In the genomic region with DNA sequence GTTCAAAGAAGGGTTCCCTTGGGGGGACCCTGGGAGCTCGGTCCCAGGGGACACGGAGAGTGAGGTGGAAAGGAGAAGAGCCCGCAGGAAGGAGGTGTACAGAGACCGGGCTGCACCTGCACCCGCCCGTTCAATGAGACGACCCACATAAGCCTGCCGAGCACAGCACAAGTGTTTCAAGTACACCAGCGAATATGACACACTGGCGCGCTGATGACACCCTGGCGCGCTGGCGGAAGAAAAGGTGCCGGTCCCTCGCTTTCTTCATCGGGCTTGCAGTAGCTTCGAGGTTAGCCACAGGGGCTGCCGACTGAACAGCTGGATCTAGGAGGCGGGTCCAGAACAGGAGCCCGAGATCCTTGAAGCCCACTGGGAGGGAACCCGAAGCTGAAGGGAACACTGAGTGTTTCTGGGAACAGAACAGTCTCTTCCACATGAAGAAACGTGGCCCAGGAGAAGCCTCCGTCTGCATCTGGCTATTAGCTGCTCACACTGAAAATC, we compare ENCODE assay signal across 1 cellular context.
TF ChIP-seq lines count a peak whose summit lies in the region.

No MANE protein-coding gene starts in this region.

TF ChIP-seq in WTC11, 78 proteins besides CTCF, POLR2A, EP300 and RAD21 (continued from another document):
- TF ChIP-seq, protein P1, sequence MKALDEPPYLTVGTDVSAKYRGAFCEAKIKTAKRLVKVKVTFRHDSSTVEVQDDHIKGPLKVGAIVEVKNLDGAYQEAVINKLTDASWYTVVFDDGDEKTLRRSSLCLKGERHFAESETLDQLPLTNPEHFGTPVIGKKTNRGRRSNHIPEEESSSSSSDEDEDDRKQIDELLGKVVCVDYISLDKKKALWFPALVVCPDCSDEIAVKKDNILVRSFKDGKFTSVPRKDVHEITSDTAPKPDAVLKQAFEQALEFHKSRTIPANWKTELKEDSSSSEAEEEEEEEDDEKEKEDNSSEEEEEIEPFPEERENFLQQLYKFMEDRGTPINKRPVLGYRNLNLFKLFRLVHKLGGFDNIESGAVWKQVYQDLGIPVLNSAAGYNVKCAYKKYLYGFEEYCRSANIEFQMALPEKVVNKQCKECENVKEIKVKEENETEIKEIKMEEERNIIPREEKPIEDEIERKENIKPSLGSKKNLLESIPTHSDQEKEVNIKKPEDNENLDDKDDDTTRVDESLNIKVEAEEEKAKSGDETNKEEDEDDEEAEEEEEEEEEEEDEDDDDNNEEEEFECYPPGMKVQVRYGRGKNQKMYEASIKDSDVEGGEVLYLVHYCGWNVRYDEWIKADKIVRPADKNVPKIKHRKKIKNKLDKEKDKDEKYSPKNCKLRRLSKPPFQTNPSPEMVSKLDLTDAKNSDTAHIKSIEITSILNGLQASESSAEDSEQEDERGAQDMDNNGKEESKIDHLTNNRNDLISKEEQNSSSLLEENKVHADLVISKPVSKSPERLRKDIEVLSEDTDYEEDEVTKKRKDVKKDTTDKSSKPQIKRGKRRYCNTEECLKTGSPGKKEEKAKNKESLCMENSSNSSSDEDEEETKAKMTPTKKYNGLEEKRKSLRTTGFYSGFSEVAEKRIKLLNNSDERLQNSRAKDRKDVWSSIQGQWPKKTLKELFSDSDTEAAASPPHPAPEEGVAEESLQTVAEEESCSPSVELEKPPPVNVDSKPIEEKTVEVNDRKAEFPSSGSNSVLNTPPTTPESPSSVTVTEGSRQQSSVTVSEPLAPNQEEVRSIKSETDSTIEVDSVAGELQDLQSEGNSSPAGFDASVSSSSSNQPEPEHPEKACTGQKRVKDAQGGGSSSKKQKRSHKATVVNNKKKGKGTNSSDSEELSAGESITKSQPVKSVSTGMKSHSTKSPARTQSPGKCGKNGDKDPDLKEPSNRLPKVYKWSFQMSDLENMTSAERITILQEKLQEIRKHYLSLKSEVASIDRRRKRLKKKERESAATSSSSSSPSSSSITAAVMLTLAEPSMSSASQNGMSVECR (CRISPR knock-in tag; IDR thresholded peaks at IDR 0.05; ENCODE audit: borderline replicate concordance) = no peak
- no peak for TF ChIP-seq NFATC4 (CRISPR knock-in tag; IDR thresholded peaks at IDR 0.05)
- TF ChIP-seq, protein P2, sequence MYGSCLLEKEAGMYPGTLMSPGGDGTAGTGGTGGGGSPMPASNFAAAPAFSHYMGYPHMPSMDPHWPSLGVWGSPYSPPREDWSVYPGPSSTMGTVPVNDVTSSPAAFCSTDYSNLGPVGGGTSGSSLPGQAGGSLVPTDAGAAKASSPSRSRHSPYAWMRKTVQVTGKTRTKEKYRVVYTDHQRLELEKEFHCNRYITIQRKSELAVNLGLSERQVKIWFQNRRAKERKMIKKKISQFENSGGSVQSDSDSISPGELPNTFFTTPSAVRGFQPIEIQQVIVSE (CRISPR knock-in tag; IDR thresholded peaks at IDR 0.05; ENCODE audit: borderline replicate concordance) = no peak
- no peak for TF ChIP-seq SMAD4 (CRISPR knock-in tag; IDR thresholded peaks at IDR 0.05)
- TF ChIP-seq, protein P3, sequence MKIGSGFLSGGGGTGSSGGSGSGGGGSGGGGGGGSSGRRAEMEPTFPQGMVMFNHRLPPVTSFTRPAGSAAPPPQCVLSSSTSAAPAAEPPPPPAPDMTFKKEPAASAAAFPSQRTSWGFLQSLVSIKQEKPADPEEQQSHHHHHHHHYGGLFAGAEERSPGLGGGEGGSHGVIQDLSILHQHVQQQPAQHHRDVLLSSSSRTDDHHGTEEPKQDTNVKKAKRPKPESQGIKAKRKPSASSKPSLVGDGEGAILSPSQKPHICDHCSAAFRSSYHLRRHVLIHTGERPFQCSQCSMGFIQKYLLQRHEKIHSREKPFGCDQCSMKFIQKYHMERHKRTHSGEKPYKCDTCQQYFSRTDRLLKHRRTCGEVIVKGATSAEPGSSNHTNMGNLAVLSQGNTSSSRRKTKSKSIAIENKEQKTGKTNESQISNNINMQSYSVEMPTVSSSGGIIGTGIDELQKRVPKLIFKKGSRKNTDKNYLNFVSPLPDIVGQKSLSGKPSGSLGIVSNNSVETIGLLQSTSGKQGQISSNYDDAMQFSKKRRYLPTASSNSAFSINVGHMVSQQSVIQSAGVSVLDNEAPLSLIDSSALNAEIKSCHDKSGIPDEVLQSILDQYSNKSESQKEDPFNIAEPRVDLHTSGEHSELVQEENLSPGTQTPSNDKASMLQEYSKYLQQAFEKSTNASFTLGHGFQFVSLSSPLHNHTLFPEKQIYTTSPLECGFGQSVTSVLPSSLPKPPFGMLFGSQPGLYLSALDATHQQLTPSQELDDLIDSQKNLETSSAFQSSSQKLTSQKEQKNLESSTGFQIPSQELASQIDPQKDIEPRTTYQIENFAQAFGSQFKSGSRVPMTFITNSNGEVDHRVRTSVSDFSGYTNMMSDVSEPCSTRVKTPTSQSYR (CRISPR knock-in tag; IDR thresholded peaks at IDR 0.05) = no peak
- TF ChIP-seq, protein P4, sequence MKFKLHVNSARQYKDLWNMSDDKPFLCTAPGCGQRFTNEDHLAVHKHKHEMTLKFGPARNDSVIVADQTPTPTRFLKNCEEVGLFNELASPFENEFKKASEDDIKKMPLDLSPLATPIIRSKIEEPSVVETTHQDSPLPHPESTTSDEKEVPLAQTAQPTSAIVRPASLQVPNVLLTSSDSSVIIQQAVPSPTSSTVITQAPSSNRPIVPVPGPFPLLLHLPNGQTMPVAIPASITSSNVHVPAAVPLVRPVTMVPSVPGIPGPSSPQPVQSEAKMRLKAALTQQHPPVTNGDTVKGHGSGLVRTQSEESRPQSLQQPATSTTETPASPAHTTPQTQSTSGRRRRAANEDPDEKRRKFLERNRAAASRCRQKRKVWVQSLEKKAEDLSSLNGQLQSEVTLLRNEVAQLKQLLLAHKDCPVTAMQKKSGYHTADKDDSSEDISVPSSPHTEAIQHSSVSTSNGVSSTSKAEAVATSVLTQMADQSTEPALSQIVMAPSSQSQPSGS (CRISPR knock-in tag; IDR thresholded peaks at IDR 0.05; ENCODE audit: borderline replicate concordance, low read depth) = no peak
